ENCODE assay signal across 9 cellular contexts in genomic region chr6:153553627-153554026, GRCh38.
A peak's percentile ranks its signal among the peaks of the same experiment; 100 is the strongest.
DNase-seq lines count a peak whose midpoint lies in the region; ATAC-seq and TF ChIP-seq lines count a peak whose summit lies in the region.
"Had no signal": no experiment of that assay in that cellular context is flagged by ENCODE, and none has a peak within 500 bp of the region (broad histone marks: within the 10 kb centered on the region; RNA-seq: fewer than 3 reads in every experiment).

No MANE protein-coding gene starts in this region.

- ATAC-seq in left cardiac atrium: peak; percentile 23 to 47
- ATAC-seq in heart left ventricle: no peak
- no peak for ATAC-seq in HG03354 (IDR thresholded peaks at IDR 0.05; ENCODE audit: poor library complexity, severe bottlenecking, unreplicated experiment)

- no peak for DNase-seq in left cardiac atrium
- no peak for DNase-seq in heart left ventricle
- peak; percentile 7 for DNase-seq in NCI-H526 treated with DMSO at 0.1 percent for 48 hours (lab: John Stamatoyannopoulos, UW)
- no peak for DNase-seq in epithelial cell of proximal tubule (ENCODE audit: low read depth)
- no peak for DNase-seq in type B pancreatic cell (ENCODE audit: extremely low spot score, unreplicated experiment)
- no peak for DNase-seq in OCI-M2 (lab: John Stamatoyannopoulos, UW; ENCODE audit: unreplicated experiment)
- no peak for DNase-seq in KBM-7
- DNase-seq: CD4-positive, alpha-beta T cell had no signal

- H3K9me3 Mint-ChIP-seq in type B pancreatic cell: peaks cover 4% of the 10 kb centered on the region
- H3K9me3 Mint-ChIP-seq: CD4-positive, alpha-beta T cell had no signal

- peak in 4 of 12 donors; percentile 10 to 35 (median 24) for TF ChIP-seq CTCF in heart left ventricle (IDR thresholded peaks at IDR 0.05)
- TF ChIP-seq CTCF in epithelial cell of proximal tubule (conservative IDR thresholded peaks at IDR 0.05; ENCODE audit: low read depth, low read length): peak; percentile 67
- TF ChIP-seq CTCF in type B pancreatic cell (conservative IDR thresholded peaks at IDR 0.05): peak; percentile 55

- no peak for TF ChIP-seq POLR2A in heart left ventricle (IDR thresholded peaks at IDR 0.05)

- no peak overlapping the region for H3K4me3 ChIP-seq in heart left ventricle
- H3K4me3 ChIP-seq in epithelial cell of proximal tubule (ENCODE audit: low read depth, low read length): no peak overlapping the region

- in situ Hi-C loops in KBM-7 (cut with MboI; ENCODE audit: low pct_unique_long_range_greater_than_20kb, low sequenced_read_pairs): no loop called here

- H3K9me3 ChIP-seq in heart left ventricle: no peaks in the 10 kb centered on the region

- no peaks in the 10 kb centered on the region for H3K36me3 ChIP-seq in heart left ventricle

- peaks cover 3% of the 10 kb centered on the region for H3K27me3 Mint-ChIP-seq in type B pancreatic cell
- H3K27me3 Mint-ChIP-seq: CD4-positive, alpha-beta T cell had no signal

- H3K4me1 ChIP-seq in heart left ventricle: no peaks in the 10 kb centered on the region

- intact Hi-C loops in left cardiac atrium (cut with DNase I): no loop called here
- intact Hi-C loops in heart left ventricle (cut with DNase I): no loop called here

- no peak overlapping the region for H3K27ac Mint-ChIP-seq in type B pancreatic cell
- H3K27ac Mint-ChIP-seq: CD4-positive, alpha-beta T cell had no signal

- no peaks in the 10 kb centered on the region for H3K27me3 ChIP-seq in heart left ventricle

- H3K4me1 Mint-ChIP-seq in type B pancreatic cell (ENCODE audit: unreplicated experiment): no peaks in the 10 kb centered on the region

- no peaks in the 10 kb centered on the region for H3K36me3 Mint-ChIP-seq in type B pancreatic cell

- 73 to 100% (median 81%) methylated on average over 1 of the region's 1 CpG for WGBS in heart left ventricle, 4 donors

- H3K4me3 Mint-ChIP-seq in type B pancreatic cell: no peak overlapping the region
- H3K4me3 Mint-ChIP-seq: CD4-positive, alpha-beta T cell had no signal

- H3K27ac ChIP-seq in heart left ventricle: no peak overlapping the region

Comparison
In these comparisons a context has a peak if more than half of its experiments do, and no peak if none do; other contexts are left out.
1. ATAC-seq: peak in left cardiac atrium (2 of 2); none in heart left ventricle (0 of 4) and HG03354 (single experiment).